In the genomic region with DNA sequence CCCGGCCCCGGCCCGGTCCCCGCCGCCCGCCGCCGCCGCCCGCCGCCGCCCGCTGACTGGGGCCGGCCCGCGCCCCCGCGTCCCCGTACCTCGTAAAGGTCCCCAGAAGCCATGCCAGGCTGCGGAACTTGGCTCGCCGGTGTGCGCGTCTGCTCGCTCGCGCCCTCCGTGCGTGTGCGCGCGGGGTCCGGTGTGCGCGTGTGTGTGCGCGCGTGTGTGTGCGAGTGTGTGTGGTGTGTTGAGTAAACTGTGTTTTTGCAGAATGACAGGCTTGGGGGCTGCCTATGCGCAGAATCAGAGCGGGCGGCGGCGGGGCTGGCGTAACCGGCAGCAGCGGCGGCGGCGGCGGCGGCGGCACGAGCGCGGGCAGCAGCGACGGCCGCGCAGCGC, we compare ENCODE assay signal across 8 cellular contexts. TPM values are rescaled to one million over a fixed set of nuclear protein-coding genes. Genes with fewer than 3 reads are reported as not detected.
DNase-seq lines count a peak whose midpoint lies in the region; ATAC-seq and TF ChIP-seq lines count a peak whose summit lies in the region.

No MANE protein-coding gene starts in this region.

- no TSS peak for BruUV-seq in Calu3 (replicated peaks; lab: Mats Ljungman, UMichigan)

- H3K27ac Mint-ChIP-seq in Calu3 (ENCODE audit: unreplicated experiment) (no peak overlapping the region), nephron (peak overlapping the region in 1 of 3 experiments; percentile 67)

- H3K9me3 Mint-ChIP-seq in Calu3 (ENCODE audit: low read depth, unreplicated experiment) = peaks cover 2% of the 10 kb centered on the region
- H3K9me3 Mint-ChIP-seq in nephron = peaks cover 3% of the 10 kb centered on the region

- H3K4me1 Mint-ChIP-seq in Calu3 (ENCODE audit: low read depth, unreplicated experiment) (peaks cover 7% of the 10 kb centered on the region), nephron (no peaks in the 10 kb centered on the region)

- H3K4me3 Mint-ChIP-seq in Calu3 (ENCODE audit: low read depth, unreplicated experiment) (peak overlapping the region; percentile 92), nephron (peak overlapping the region; percentile 94 to 97 (median 96))

- H3K9me3 ChIP-seq in thoracic aorta = no peaks in the 10 kb centered on the region

- intact Hi-C loops in Calu3 (cut with micrococcal nuclease; ENCODE audit: unreplicated experiment) = no loop called here

- H3K27ac ChIP-seq in thoracic aorta = no peak overlapping the region

- H3K4me3 ChIP-seq in LNCaP clone FGC (ENCODE audit: low read depth, low read length) = peak overlapping the region; percentile 61
- peak overlapping the region; percentile 76 for H3K4me3 ChIP-seq in thoracic aorta

- peak; percentile 44 for DNase-seq in Calu3
- no peak for DNase-seq in LNCaP clone FGC (ENCODE audit: low read depth)
- peak; percentile 41 for DNase-seq in activated T-cell treated with anti-CD3 and anti-CD28 coated beads for 1 hour (ENCODE audit: low read depth)
- no peak for DNase-seq in thoracic aorta (ENCODE audit: low spot score)
- DNase-seq in NCI-H2107 (lab: John Stamatoyannopoulos, UW) = no peak

- H3K36me3 Mint-ChIP-seq in Calu3 (ENCODE audit: insufficient read depth, unreplicated experiment) (peaks cover 9% of the 10 kb centered on the region), nephron (ENCODE audit: low read depth) (no peaks in the 10 kb centered on the region)

- ATAC-seq in GM21529 (IDR thresholded peaks at IDR 0.05; ENCODE audit: unreplicated experiment) (peak; percentile 24), esophagus mucosa (peak; percentile 38), thoracic aorta (ENCODE audit: insufficient number of reproducible peaks, low FRiP score, low read depth) (no peak)

- H3K36me3 ChIP-seq in thoracic aorta = no peaks in the 10 kb centered on the region

- TF ChIP-seq CTCF in Calu3 (IDR thresholded peaks at IDR 0.05; ENCODE audit: unreplicated experiment) = no peak
- TF ChIP-seq CTCF in LNCaP clone FGC (IDR thresholded peaks at IDR 0.05; ENCODE audit: control insufficient read depth, extremely low read depth, insufficient read depth) = no peak
- TF ChIP-seq CTCF in nephron (IDR thresholded peaks at IDR 0.05; ENCODE audit: unreplicated experiment in 3 of 3) = no peak
- no peak for TF ChIP-seq CTCF in thoracic aorta (IDR thresholded peaks at IDR 0.05)

- no peaks in the 10 kb centered on the region for H3K27me3 ChIP-seq in thoracic aorta (replicated peaks; ENCODE audit: insufficient read depth)

- CTCF ChIA-PET in Calu3 (lab: Charles Lee) = no interaction called here

- H3K27me3 Mint-ChIP-seq in Calu3 (ENCODE audit: unreplicated experiment) (peaks cover 56% of the 10 kb centered on the region), nephron (ENCODE audit: low read depth) (peaks cover 46% of the 10 kb centered on the region)

- peaks cover 0 to 4% of the 10 kb centered on the region in 2 donors for H3K4me1 ChIP-seq in thoracic aorta (ENCODE audit: control insufficient read depth in 1 of 2, low read depth in 2 of 2)

RNA-seq across cellular contexts. Expression of a gene that starts 0.3 kb away (rescaled TPM):
- total RNA-seq in Calu3 (2022) (1.0 and 1.4 TPM in 2 replicates), esophagus mucosa (5.3 TPM), thoracic aorta (10 to 100 TPM in 1 of 2 donors, 1 to 10 TPM in 1; 4.6 to 20.4 TPM)

Comparison
In these comparisons a context has a peak if more than half of its experiments do, and no peak if none do; other contexts are left out.
1. DNase-seq: peak in Calu3 (single experiment) and activated T-cell treated with anti-CD3 and anti-CD28 coated beads for 1 hour (single experiment); none in LNCaP clone FGC (single experiment), thoracic aorta (single experiment) and NCI-H2107 (single experiment).